Comparison of ENCODE assay signal across 25 cellular contexts in genomic region chr10:21464134-21464533, GRCh38.
DNase-seq lines count a peak whose midpoint lies in the region; TF ChIP-seq lines count a peak whose summit lies in the region.
"Had no signal": no experiment of that assay in that cellular context is flagged by ENCODE, and none has a peak within 500 bp of the region (broad histone marks: within the 10 kb centered on the region; RNA-seq: fewer than 3 reads in every experiment).

No MANE protein-coding gene starts in this region.

- H3K36me3 ChIP-seq in PC-9 (ENCODE audit: low read depth), result no peaks in the 10 kb centered on the region
- no peaks in the 10 kb centered on the region for H3K36me3 ChIP-seq in Peyer's patch
- no peaks in the 10 kb centered on the region for H3K36me3 ChIP-seq in thyroid gland
- H3K36me3 ChIP-seq: ovary had no signal

- TF ChIP-seq CTCF in PC-9 (conservative IDR thresholded peaks at IDR 0.05) (no peak), Peyer's patch (IDR thresholded peaks at IDR 0.05) (no peak), thyroid gland (IDR thresholded peaks at IDR 0.05) (no peak)

- no peaks in the 10 kb centered on the region for H3F3A ChIP-seq in PC-9 (ENCODE audit: insufficient read depth, low read depth)

- no peaks in the 10 kb centered on the region for H3K4me1 ChIP-seq in PC-9 (replicated peaks; ENCODE audit: insufficient read depth)
- no peaks in the 10 kb centered on the region for H3K4me1 ChIP-seq in Peyer's patch
- no peaks in the 10 kb centered on the region for H3K4me1 ChIP-seq in thyroid gland

- CTCF ChIA-PET in PC-9 (lab: Charles Lee), result no interaction called here

- TF ChIP-seq POLR2A in Peyer's patch (IDR thresholded peaks at IDR 0.05) (no peak), thyroid gland (IDR thresholded peaks at IDR 0.05) (no peak)

- 91 to 92% methylated on average over 7 of the region's 7 CpGs for WGBS in thyroid gland, 2 donors

- H3K9me3 ChIP-seq in PC-9 (ENCODE audit: insufficient read depth, low read depth) (no peaks in the 10 kb centered on the region), Peyer's patch (no peaks in the 10 kb centered on the region), thyroid gland (no peaks in the 10 kb centered on the region)
- H3K9me3 ChIP-seq: mucosa of descending colon, ovary had no signal

- H3K27me3 ChIP-seq in PC-9 (ENCODE audit: insufficient read depth, low read depth) (no peaks in the 10 kb centered on the region), Peyer's patch (no peaks in the 10 kb centered on the region), thyroid gland (no peaks in the 10 kb centered on the region)
- H3K27me3 ChIP-seq: ovary had no signal

- H3K79me2 ChIP-seq in PC-9 (ENCODE audit: low read depth), result no peaks in the 10 kb centered on the region

- H3K4me3 ChIP-seq in PC-9, result no peak overlapping the region
- no peak overlapping the region for H3K4me3 ChIP-seq in Peyer's patch
- no peak overlapping the region for H3K4me3 ChIP-seq in thyroid gland (replicated peaks in 1 of 3)
- H3K4me3 ChIP-seq: mucosa of descending colon, ovary had no signal

- POLR2A ChIA-PET in PC-9 (lab: Charles Lee; ENCODE audit: unreplicated experiment), result no interaction called here

- 0 out of 2 replicates have a peak overlapping the region, but pooled peaks have one; percentile 58 for H2AFZ ChIP-seq in PC-9

- H4K20me1 ChIP-seq in PC-9 (ENCODE audit: insufficient read depth), result no peaks in the 10 kb centered on the region

- H3K27ac ChIP-seq in PC-9, result no peak overlapping the region
- no peak overlapping the region for H3K27ac ChIP-seq in Peyer's patch
- H3K27ac ChIP-seq in thyroid gland, result no peak overlapping the region
- H3K27ac ChIP-seq: ovary, RWPE1 had no signal

- H3K4me2 ChIP-seq in PC-9, result no peak overlapping the region

- BruUV-seq in PC-9 (replicated peaks; lab: Mats Ljungman, UMichigan), result no TSS peak

- H3K9me2 ChIP-seq in PC-9 (ENCODE audit: insufficient read depth), result no peaks in the 10 kb centered on the region

- intact Hi-C loops in PC-9 (cut with micrococcal nuclease; ENCODE audit: unreplicated experiment) (loop anchor here (2.0 kb wide), 1 partner anchor 55 kb away; no protein-coding TSS in a partner anchor), thyroid gland (cut with DNase I) (no loop called here)

- DNase-seq in ELR (ENCODE audit: low read depth), result peak; percentile 44
- DNase-seq in PC-9, result peak; percentile 61 to 67
- DNase-seq in islet precursor cell, result peak; percentile 74
- DNase-seq in Peyer's patch, result no peak
- no peak for DNase-seq in midbrain (lab: John Stamatoyannopoulos, UW)
- no peak for DNase-seq in thyroid gland
- no peak for DNase-seq in NCI-H1436 (lab: John Stamatoyannopoulos, UW)
- DNase-seq: activated effector memory CD4-positive, alpha-beta T cell treated with Interleukin-2 at 50 U/mL for 16 hours; activated naive CD8-positive, alpha-beta T cell treated with anti-CD3 and anti-CD28 coated beads for 36 hours; activated T-cell treated with anti-CD3 and anti-CD28 coated beads for 4 hours; CD8-positive, alpha-beta T cell; cerebellar nuclear complex; DMS153; glutamatergic neuron; KG1; MM.1S; mucosa of descending colon; NCI-H1417 treated with DMSO at 0.1 percent for 48 hours; NCI-H2081 treated with DMSO at 0.1 percent for 48 hours; NCI-H345; NCI-H774; ovary; stimulated activated CD4-positive, alpha-beta T cell treated with anti-CD3 and anti-CD28 coated beads, Interleukin-2, amount 100 ng/mL, for 24 hours; T-helper 17 cell had no signal

Comparison
In these comparisons a context has a peak if more than half of its experiments do, and no peak if none do; other contexts are left out.
1. DNase-seq: peak in ELR (single experiment), PC-9 (2 of 2) and islet precursor cell (single experiment); none in Peyer's patch (0 of 3), midbrain (single experiment), thyroid gland (0 of 2) and NCI-H1436 (single experiment).